In genomic region chr6:138529510-138529909, GRCh38 we compare ENCODE assay signal across 15 cellular contexts. TPM values are rescaled to one million over a fixed set of nuclear protein-coding genes. Genes with fewer than 3 reads are reported as not detected.
DNase-seq lines count a peak whose midpoint lies in the region; ATAC-seq and TF ChIP-seq lines count a peak whose summit lies in the region.
"Had no signal": no experiment of that assay in that cellular context is flagged by ENCODE, and none has a peak within 500 bp of the region (broad histone marks: within the 10 kb centered on the region; RNA-seq: fewer than 3 reads in every experiment).

No MANE protein-coding gene starts in this region.

- 60 to 79% methylated on average over 1 to 3 of the region's 3 CpGs for WGBS in endodermal cell (ENCODE audit: insufficient coverage in 1 of 2, insufficient read length in 1 of 2), 2 experiments
- whole genome bisulfite sequencing in mesodermal cell (ENCODE audit: insufficient coverage in 2 of 2), 2 experiments, result 70 to 92% methylated on average over 2 to 3 of the region's 3 CpGs

- POLR2A ChIA-PET in PC-9 (lab: Charles Lee; ENCODE audit: unreplicated experiment), result no interaction called here

- DNase-seq in GM23338 (ENCODE audit: low spot score) (peak; percentile 52), NCI-H82 (lab: John Stamatoyannopoulos, UW) (peak; percentile 93), endodermal cell (no peak), HK-2 (ENCODE audit: unreplicated experiment) (no peak), PC-9 (no peak)
- DNase-seq in activated CD8-positive, alpha-beta memory T cell treated with anti-CD3 and anti-CD28 coated beads, Interleukin-2, amount 10 ng/mL, durations not matched to agents 7 days and 5 days, result no peak
- DNase-seq: activated CD4-positive, alpha-beta T cell treated with anti-CD3 and anti-CD28 coated beads for 4 hours; AML-193; NCI-H146; NCI-H2171 treated with DMSO at 0.1 percent for 48 hours; retina; stimulated activated naive B cell treated with anti-CD40 and anti-IgM and Interleukin-4, amounts not matched to agents 10 μg/mL and 1 μg/mL and 100 μg/mL, for 72 hours had no signal

- no peak overlapping the region for H3K9ac ChIP-seq in endodermal cell (ENCODE audit: extremely low read depth, low read length, poor library complexity, severe bottlenecking)

- H3K27ac ChIP-seq in GM23338 (ENCODE audit: low read depth), result peak overlapping the region; percentile 36
- H3K27ac ChIP-seq in endodermal cell (ENCODE audit: low read depth, low read length), result peak overlapping the region; percentile 85
- H3K27ac ChIP-seq in mesodermal cell (ENCODE audit: low read depth, low read length, severe bottlenecking), result peak overlapping the region; percentile 38
- no peak overlapping the region for H3K27ac ChIP-seq in PC-9

- H3K79me2 ChIP-seq in GM23338 (replicated peaks; ENCODE audit: insufficient read depth) (peaks cover 3% of the 10 kb centered on the region; the same call in 1 of the 2 replicates), PC-9 (ENCODE audit: low read depth) (no peaks in the 10 kb centered on the region)

- H3K9me3 Mint-ChIP-seq in GM23338 (no peaks in the 10 kb centered on the region; the same call in 2 of the 3 replicates), endodermal cell (no peaks in the 10 kb centered on the region)
- no peaks in the 10 kb centered on the region for H3K9me3 Mint-ChIP-seq in activated CD8-positive, alpha-beta memory T cell treated with anti-CD3 and anti-CD28 coated beads, Interleukin-2, amount 10 ng/mL, durations not matched to agents 7 days and 5 days (ENCODE audit: low read depth)
- H3K9me3 Mint-ChIP-seq: activated T-helper 2 cell treated with anti-CD3 and anti-CD28 coated beads, Interferon-gamma antibody, Interleukin-2, Interleukin-4, amounts not matched to agents 10 μg/mL and 5 μg/mL and 100 μg/mL, durations not matched to agents 14 hours and 24 hours and 36 hours; stimulated activated naive B cell treated with anti-CD40 and anti-IgM and Interleukin-4, amounts not matched to agents 10 μg/mL and 1 μg/mL and 100 μg/mL, for 72 hours had no signal

- H3K4me1 Mint-ChIP-seq in GM23338 (peaks cover 32% of the 10 kb centered on the region), endodermal cell (peaks cover 38% of the 10 kb centered on the region)
- H3K4me1 Mint-ChIP-seq in activated CD8-positive, alpha-beta memory T cell treated with anti-CD3 and anti-CD28 coated beads, Interleukin-2, amount 10 ng/mL, durations not matched to agents 7 days and 5 days, result no peaks in the 10 kb centered on the region
- H3K4me1 Mint-ChIP-seq: stimulated activated naive B cell treated with anti-CD40 and anti-IgM and Interleukin-4, amounts not matched to agents 10 μg/mL and 1 μg/mL and 100 μg/mL, for 72 hours had no signal

- H3K9me3 ChIP-seq in endodermal cell (ENCODE audit: control insufficient read depth, low read length), result peaks cover 9% of the 10 kb centered on the region
- no peaks in the 10 kb centered on the region for H3K9me3 ChIP-seq in mesodermal cell (ENCODE audit: control insufficient read depth, low read length)
- H3K9me3 ChIP-seq in PC-9 (ENCODE audit: insufficient read depth, low read depth), result no peaks in the 10 kb centered on the region

- CTCF ChIA-PET in activated CD8-positive, alpha-beta memory T cell treated with anti-CD3 and anti-CD28 coated beads, Interleukin-2, amount 10 ng/mL, durations not matched to agents 7 days and 5 days (lab: Charles Lee), result no interaction called here
- CTCF ChIA-PET in PC-9 (lab: Charles Lee), result no interaction called here

- H3K4me1 ChIP-seq in GM23338 (ENCODE audit: insufficient read depth) (peaks cover 28% of the 10 kb centered on the region), endodermal cell (ENCODE audit: control insufficient read depth, insufficient read depth, low read length) (peaks cover 18% of the 10 kb centered on the region), mesodermal cell (ENCODE audit: control insufficient read depth, insufficient read depth, low read length, poor library complexity, severe bottlenecking) (peaks cover 19% of the 10 kb centered on the region), PC-9 (replicated peaks; ENCODE audit: insufficient read depth) (no peaks in the 10 kb centered on the region)

- no peaks in the 10 kb centered on the region for H3F3A ChIP-seq in GM23338 (replicated peaks; ENCODE audit: low read depth)
- H3F3A ChIP-seq in PC-9 (ENCODE audit: insufficient read depth, low read depth), result no peaks in the 10 kb centered on the region

- no peak overlapping the region for H3K4me3 Mint-ChIP-seq in GM23338
- H3K4me3 Mint-ChIP-seq in endodermal cell, result no peak overlapping the region
- no peak overlapping the region for H3K4me3 Mint-ChIP-seq in activated CD8-positive, alpha-beta memory T cell treated with anti-CD3 and anti-CD28 coated beads, Interleukin-2, amount 10 ng/mL, durations not matched to agents 7 days and 5 days
- H3K4me3 Mint-ChIP-seq: stimulated activated naive B cell treated with anti-CD40 and anti-IgM and Interleukin-4, amounts not matched to agents 10 μg/mL and 1 μg/mL and 100 μg/mL, for 72 hours had no signal

- H3K36me3 ChIP-seq in GM23338 (ENCODE audit: insufficient read depth), result no peaks in the 10 kb centered on the region
- H3K36me3 ChIP-seq in endodermal cell (ENCODE audit: control insufficient read depth, insufficient read depth, low read length), result no peaks in the 10 kb centered on the region
- H3K36me3 ChIP-seq in mesodermal cell (ENCODE audit: control insufficient read depth, insufficient read depth, low read length), result peaks cover 27% of the 10 kb centered on the region
- no peaks in the 10 kb centered on the region for H3K36me3 ChIP-seq in PC-9 (ENCODE audit: low read depth)

- H3K4me2 ChIP-seq in GM23338 (no peak overlapping the region), PC-9 (no peak overlapping the region)

- H3K9me2 ChIP-seq in GM23338 (ENCODE audit: insufficient read depth) (no peaks in the 10 kb centered on the region), PC-9 (ENCODE audit: insufficient read depth) (no peaks in the 10 kb centered on the region)

- H3K27me3 ChIP-seq in GM23338 (ENCODE audit: insufficient read depth) (no peaks in the 10 kb centered on the region), endodermal cell (ENCODE audit: control insufficient read depth, insufficient read depth, low read length, poor library complexity, severe bottlenecking) (no peaks in the 10 kb centered on the region), PC-9 (ENCODE audit: insufficient read depth, low read depth) (no peaks in the 10 kb centered on the region)

- H3K4me3 ChIP-seq in GM23338, result no peak overlapping the region
- no peak overlapping the region for H3K4me3 ChIP-seq in endodermal cell (ENCODE audit: low read length)
- no peak overlapping the region for H3K4me3 ChIP-seq in mesodermal cell (ENCODE audit: extremely low read depth, insufficient read depth, low read length, poor library complexity, severe bottlenecking)
- H3K4me3 ChIP-seq in PC-9, result no peak overlapping the region

- BruUV-seq in PC-9 (replicated peaks; lab: Mats Ljungman, UMichigan), result no TSS peak

- TF ChIP-seq CTCF in GM23338 (conservative IDR thresholded peaks at IDR 0.05; ENCODE audit: low read depth in 2 of 2) (peak; percentile 26 to 30), endodermal cell (conservative IDR thresholded peaks at IDR 0.05) (peak; percentile 57), PC-9 (conservative IDR thresholded peaks at IDR 0.05) (no peak)

- no peaks in the 10 kb centered on the region for H4K20me1 ChIP-seq in GM23338 (replicated peaks; ENCODE audit: insufficient read depth)
- no peaks in the 10 kb centered on the region for H4K20me1 ChIP-seq in PC-9 (ENCODE audit: insufficient read depth)

- H3K36me3 Mint-ChIP-seq in GM23338 (ENCODE audit: low read depth), result peaks cover 4% of the 10 kb centered on the region; the same call in 1 of the 3 replicates
- H3K36me3 Mint-ChIP-seq in endodermal cell (ENCODE audit: low read depth), result no peaks in the 10 kb centered on the region
- no peaks in the 10 kb centered on the region for H3K36me3 Mint-ChIP-seq in activated CD8-positive, alpha-beta memory T cell treated with anti-CD3 and anti-CD28 coated beads, Interleukin-2, amount 10 ng/mL, durations not matched to agents 7 days and 5 days
- H3K36me3 Mint-ChIP-seq: stimulated activated naive B cell treated with anti-CD40 and anti-IgM and Interleukin-4, amounts not matched to agents 10 μg/mL and 1 μg/mL and 100 μg/mL, for 72 hours had no signal

- intact Hi-C loops in PC-9 (cut with micrococcal nuclease; ENCODE audit: unreplicated experiment), result no loop called here

- no peaks in the 10 kb centered on the region for H3K27me3 Mint-ChIP-seq in GM23338 (ENCODE audit: insufficient read depth, low read depth, poor library complexity)
- no peaks in the 10 kb centered on the region for H3K27me3 Mint-ChIP-seq in endodermal cell (ENCODE audit: insufficient read depth)
- H3K27me3 Mint-ChIP-seq in activated CD8-positive, alpha-beta memory T cell treated with anti-CD3 and anti-CD28 coated beads, Interleukin-2, amount 10 ng/mL, durations not matched to agents 7 days and 5 days, result peaks cover 44% of the 10 kb centered on the region

- ATAC-seq in GM23338, result peak; percentile 67
- no peak for ATAC-seq in activated CD8-positive, alpha-beta memory T cell treated with anti-CD3 and anti-CD28 coated beads, Interleukin-2, amount 10 ng/mL, durations not matched to agents 7 days and 5 days
- ATAC-seq: esophagus mucosa; stimulated activated naive B cell treated with anti-CD40 and anti-IgM and Interleukin-4, amounts not matched to agents 10 μg/mL and 1 μg/mL and 100 μg/mL, for 72 hours had no signal

- H3K27ac Mint-ChIP-seq in GM23338 (no peak overlapping the region), endodermal cell (peak overlapping the region; percentile 11)
- no peak overlapping the region for H3K27ac Mint-ChIP-seq in activated CD8-positive, alpha-beta memory T cell treated with anti-CD3 and anti-CD28 coated beads, Interleukin-2, amount 10 ng/mL, durations not matched to agents 7 days and 5 days
- H3K27ac Mint-ChIP-seq: activated T-helper 2 cell treated with anti-CD3 and anti-CD28 coated beads, Interferon-gamma antibody, Interleukin-2, Interleukin-4, amounts not matched to agents 10 μg/mL and 5 μg/mL and 100 μg/mL, durations not matched to agents 14 hours and 24 hours and 36 hours; stimulated activated naive B cell treated with anti-CD40 and anti-IgM and Interleukin-4, amounts not matched to agents 10 μg/mL and 1 μg/mL and 100 μg/mL, for 72 hours had no signal

- H2AFZ ChIP-seq in GM23338 (no peak overlapping the region), PC-9 (no peak overlapping the region)

TF ChIP-seq in GM23338, 12 proteins besides CTCF, POLR2A, EP300 and RAD21 (continues in another document):
- TF ChIP-seq CREB1 (CRISPR knock-in tag; IDR thresholded peaks at IDR 0.05; ENCODE audit: low read depth) (no peak), ZNF114 (CRISPR knock-in tag; IDR thresholded peaks at IDR 0.05) (no peak), JUNB (IDR thresholded peaks at IDR 0.05; ENCODE audit: unreplicated experiment) (no peak)

RNA-seq across cellular contexts. Expression of gene NHSL1, which starts 30.2 kb away (rescaled TPM):
- total RNA-seq in GM23338 (2014; rRNA removed; shearing (Covaris generic)), result 21.2 and 24.5 TPM in 2 replicates
- polyA plus RNA-seq in GM23338 (2016; fragmentation: Nextera tagmentation; extraction: Ambion mirVana), result 10.5 and 11.2 TPM in 2 replicates
- total RNA-seq in endodermal cell, result 10 to 100 TPM; 16.3 to 17.5 TPM
- 37.8 TPM for polyA plus RNA-seq in endodermal cell (2013, experiment 1 of 2)
- polyA plus RNA-seq in endodermal cell (2013, experiment 2 of 2), result 25.3 TPM
- 12.6 TPM for polyA plus RNA-seq in mesodermal cell (2013, experiment 1 of 2)
- 10.1 TPM for polyA plus RNA-seq in mesodermal cell (2013, experiment 2 of 2)
- under 1 TPM; 0.20 to 0.35 TPM for total RNA-seq in activated CD8-positive, alpha-beta memory T cell treated with anti-CD3 and anti-CD28 coated beads, Interleukin-2, amount 10 ng/mL, durations not matched to agents 7 days and 5 days
- total RNA-seq in PC-9 (2021), result 17.5 and 17.8 TPM in 2 replicates

Comparison
In these comparisons a context has a peak if more than half of its experiments do, and no peak if none do; other contexts are left out.
1. DNase-seq: peak in GM23338 (single experiment) and NCI-H82 (single experiment); none in endodermal cell (single experiment), activated CD8-positive, alpha-beta memory T cell treated with anti-CD3 and anti-CD28 coated beads, Interleukin-2, amount 10 ng/mL, durations not matched to agents 7 days and 5 days (single experiment), HK-2 (single experiment) and PC-9 (0 of 2).
2. RNA of gene NHSL1, which starts 30.2 kb away (total RNA-seq): 21.2 to 24.5 TPM in GM23338, 17.5 to 17.8 TPM in PC-9 and 16.3 to 17.5 TPM in endodermal cell; 0.20 to 0.35 TPM in activated CD8-positive, alpha-beta memory T cell treated with anti-CD3 and anti-CD28 coated beads, Interleukin-2, amount 10 ng/mL, durations not matched to agents 7 days and 5 days; every median in the first group is over 10 times any median in the second.